In genomic region chr22:39405346-39406085, GRCh38 we compare ENCODE assay signal across 11 cellular contexts. TPM values are rescaled to one million over a fixed set of nuclear protein-coding genes. Genes with fewer than 3 reads are reported as not detected.
A peak's percentile ranks its signal among the peaks of the same experiment; 100 is the strongest.
DNase-seq lines count a peak whose midpoint lies in the region; ATAC-seq and TF ChIP-seq lines count a peak whose summit lies in the region.
"Had no signal": no experiment of that assay in that cellular context is flagged by ENCODE, and none has a peak within 500 bp of the region (broad histone marks: within the 10 kb centered on the region; RNA-seq: fewer than 3 reads in every experiment).

No MANE protein-coding gene starts in this region.

- peaks cover 27% of the 10 kb centered on the region for H3K36me3 Mint-ChIP-seq in activated CD8-positive, alpha-beta memory T cell treated with anti-CD3 and anti-CD28 coated beads, Interleukin-2, amount 10 ng/mL, durations not matched to agents 7 days and 5 days

- peak overlapping the region; percentile 78 for H2AFZ ChIP-seq in fibroblast of lung (ENCODE audit: low read length)

- no peak for TF ChIP-seq POLR2A in tibial nerve (IDR thresholded peaks at IDR 0.05)

- H3K4me3 ChIP-seq in fibroblast of lung (replicated peaks in 1 of 4; ENCODE audit: control extremely low read depth in 1 of 4, insufficient read depth in 1 of 4, low read depth in 3 of 4, low read length in 4 of 4) (peak overlapping the region; percentile 15 to 38 (median 22)), tibial nerve (peak overlapping the region in 3 of 4 donors; percentile 8 to 24 (median 19))

- H3K9me3 ChIP-seq in fibroblast of lung (ENCODE audit: control insufficient read depth, insufficient read depth, low read depth, low read length) (no peaks in the 10 kb centered on the region), tibial nerve (no peaks in the 10 kb centered on the region)

- H3K4me2 ChIP-seq in fibroblast of lung (ENCODE audit: extremely low read depth, insufficient read depth, low read length): peak overlapping the region; percentile 93

- H3K27me3 ChIP-seq in fibroblast of lung (ENCODE audit: control insufficient read depth, insufficient read depth, low read length) (no peaks in the 10 kb centered on the region), tibial nerve (no peaks in the 10 kb centered on the region)

- CTCF ChIA-PET in activated CD8-positive, alpha-beta memory T cell treated with anti-CD3 and anti-CD28 coated beads, Interleukin-2, amount 10 ng/mL, durations not matched to agents 7 days and 5 days (lab: Charles Lee): interaction anchor here (0.7 kb wide), 2 partner anchors 14 to 31 kb away, joined by 3 to 4 read pairs; no protein-coding TSS in a partner anchor

- peaks cover 8% of the 10 kb centered on the region for H3K4me1 ChIP-seq in fibroblast of lung (ENCODE audit: control insufficient read depth, extremely low read depth, insufficient read depth, low read length)
- peaks cover 0 to 97% (median 22%) of the 10 kb centered on the region in 4 donors for H3K4me1 ChIP-seq in tibial nerve

- H4K20me1 ChIP-seq in fibroblast of lung (ENCODE audit: control insufficient read depth, extremely low read depth, insufficient read depth, low read length): no peaks in the 10 kb centered on the region

- H3K27ac ChIP-seq in fibroblast of lung (ENCODE audit: insufficient read depth, low read length) (peak overlapping the region; percentile 80), tibial nerve (peak overlapping the region; percentile 51 to 90 (median 80))

- ATAC-seq in activated CD8-positive, alpha-beta memory T cell treated with anti-CD3 and anti-CD28 coated beads, Interleukin-2, amount 10 ng/mL, durations not matched to agents 7 days and 5 days: no peak
- peak; percentile 92 for ATAC-seq in omental fat pad (ENCODE audit: low FRiP score)
- ATAC-seq in HG03196 (IDR thresholded peaks at IDR 0.05; ENCODE audit: unreplicated experiment): no peak
- ATAC-seq in GM19023 (IDR thresholded peaks at IDR 0.05; ENCODE audit: unreplicated experiment): no peak

- WGBS in tibial nerve, 2 donors: 11 to 19% methylated on average over 28 of the region's 28 CpGs

- H3K4me1 Mint-ChIP-seq in activated CD8-positive, alpha-beta memory T cell treated with anti-CD3 and anti-CD28 coated beads, Interleukin-2, amount 10 ng/mL, durations not matched to agents 7 days and 5 days: peaks cover 41% of the 10 kb centered on the region

- H3K36me3 ChIP-seq in fibroblast of lung (ENCODE audit: control insufficient read depth, insufficient read depth, low read length) (no peaks in the 10 kb centered on the region), tibial nerve (peaks cover 0 to 16% (median 0%) of the 10 kb centered on the region in 3 donors)

- peak in 1 of 2 donors; percentile 81 for TF ChIP-seq EP300 in tibial nerve (IDR thresholded peaks at IDR 0.05)

- H3K9ac ChIP-seq in fibroblast of lung (ENCODE audit: insufficient read depth, low read length): peak overlapping the region; percentile 40

- no peaks in the 10 kb centered on the region for H3K9me3 Mint-ChIP-seq in activated CD8-positive, alpha-beta memory T cell treated with anti-CD3 and anti-CD28 coated beads, Interleukin-2, amount 10 ng/mL, durations not matched to agents 7 days and 5 days (ENCODE audit: low read depth)

- peak in 1 of 2 donors; percentile 31 for TF ChIP-seq CTCF in fibroblast of lung (conservative IDR thresholded peaks at IDR 0.05 in 1 of 2, IDR thresholded peaks at IDR 0.05 in 1 of 2; ENCODE audit: low read depth in 1 of 2, low read length in 2 of 2)
- TF ChIP-seq CTCF in omental fat pad (IDR thresholded peaks at IDR 0.05): no peak
- TF ChIP-seq CTCF in tibial nerve (IDR thresholded peaks at IDR 0.05): peak in 3 of 5 experiments; percentile 8 to 41 (median 22)

- no peak overlapping the region for H3K27ac Mint-ChIP-seq in activated CD8-positive, alpha-beta memory T cell treated with anti-CD3 and anti-CD28 coated beads, Interleukin-2, amount 10 ng/mL, durations not matched to agents 7 days and 5 days

- H3K27me3 Mint-ChIP-seq in activated CD8-positive, alpha-beta memory T cell treated with anti-CD3 and anti-CD28 coated beads, Interleukin-2, amount 10 ng/mL, durations not matched to agents 7 days and 5 days: no peaks in the 10 kb centered on the region
- H3K27me3 Mint-ChIP-seq: B cell had no signal

- DNase-seq in activated CD8-positive, alpha-beta memory T cell treated with anti-CD3 and anti-CD28 coated beads, Interleukin-2, amount 50 U/mL, for 4 hours: peak; percentile 49
- no peak for DNase-seq in activated CD8-positive, alpha-beta memory T cell treated with anti-CD3 and anti-CD28 coated beads, Interleukin-2, amount 10 ng/mL, durations not matched to agents 7 days and 5 days
- DNase-seq in fibroblast of lung (ENCODE audit: low read depth in 2 of 2) (peak; percentile 65 to 85), omental fat pad (ENCODE audit: low spot score) (peak; percentile 37), tibial nerve (ENCODE audit: low spot score in 2 of 2) (no peak), iPS-NIHi11 (ENCODE audit: low spot score) (no peak)
- DNase-seq: erythroblast, NCI-H2107 had no signal

- H3K79me2 ChIP-seq in fibroblast of lung (ENCODE audit: control insufficient read depth, insufficient read depth, low read length): peaks cover 11% of the 10 kb centered on the region

- H3K4me3 Mint-ChIP-seq in activated CD8-positive, alpha-beta memory T cell treated with anti-CD3 and anti-CD28 coated beads, Interleukin-2, amount 10 ng/mL, durations not matched to agents 7 days and 5 days: no peak overlapping the region
- H3K4me3 Mint-ChIP-seq: B cell had no signal

RNA-seq across cellular contexts. Expression of gene TAB1, which starts 5.9 kb away (rescaled TPM):
- total RNA-seq in activated CD8-positive, alpha-beta memory T cell treated with anti-CD3 and anti-CD28 coated beads, Interleukin-2, amount 10 ng/mL, durations not matched to agents 7 days and 5 days: 10 to 100 TPM; 27.7 to 35.2 TPM
- total RNA-seq in fibroblast of lung: 13.1 and 15.7 TPM in 2 replicates
- polyA plus RNA-seq in fibroblast of lung: 13.1 and 14.2 TPM in 2 replicates
- polyA plus RNA-seq in fibroblast of lung (2012): 15.8 and 16.8 TPM in 2 replicates
- polyA minus RNA-seq in fibroblast of lung (ENCODE audit: low replicate concordance): 12.1 and 20.9 TPM in 2 replicates
- 10 to 100 TPM in 3 of 4 donors, 1 to 10 TPM in 1; 7.6 to 14.5 (median 11.1) TPM for total RNA-seq in omental fat pad
- total RNA-seq in tibial nerve: 10 to 100 TPM; 29.7 to 33.7 (median 32.0) TPM

RNA-seq across cellular contexts. Expression of gene MGAT3, which starts 51.3 kb away (rescaled TPM):
- total RNA-seq in activated CD8-positive, alpha-beta memory T cell treated with anti-CD3 and anti-CD28 coated beads, Interleukin-2, amount 10 ng/mL, durations not matched to agents 7 days and 5 days: 1 to 10 TPM in 1 of 2 experiments, under 1 TPM in 1; 0.96 to 3.6 TPM
- total RNA-seq in fibroblast of lung (not detected in 2 replicates), omental fat pad (10 to 100 TPM in 2 of 4 donors, 1 to 10 TPM in 2; 4.1 to 23.5 (median 9.9) TPM), tibial nerve (10 to 100 TPM; 26.2 to 32.7 (median 32.2) TPM)
- polyA plus RNA-seq in fibroblast of lung: 0.09 TPM in 1 of 2 replicates, not detected in the other
- 0.16 TPM in 1 of 2 replicates, not detected in the other for polyA plus RNA-seq in fibroblast of lung (2012)
- polyA minus RNA-seq in fibroblast of lung (ENCODE audit: low replicate concordance): 7.6 TPM in 1 of 2 replicates, not detected in the other

RNA-seq across cellular contexts. Expression of gene SYNGR1, which starts 55.7 kb away (rescaled TPM):
- total RNA-seq in activated CD8-positive, alpha-beta memory T cell treated with anti-CD3 and anti-CD28 coated beads, Interleukin-2, amount 10 ng/mL, durations not matched to agents 7 days and 5 days: 10 to 100 TPM in 1 of 2 experiments, 1 to 10 TPM in 1; 4.2 to 16.0 TPM
- total RNA-seq in fibroblast of lung (7.7 and 13.0 TPM in 2 replicates), omental fat pad (10 to 100 TPM in 2 of 4 donors, 1 to 10 TPM in 2; 4.4 to 11.0 (median 9.9) TPM), tibial nerve (10 to 100 TPM; 21.1 to 32.8 (median 25.5) TPM)
- polyA plus RNA-seq in fibroblast of lung: 12.9 and 13.5 TPM in 2 replicates
- 29.4 and 32.7 TPM in 2 replicates for polyA plus RNA-seq in fibroblast of lung (2012)
- 9.2 and 21.0 TPM in 2 replicates for polyA minus RNA-seq in fibroblast of lung (ENCODE audit: low replicate concordance)

Comparison
In these comparisons a context has a peak if more than half of its experiments do, and no peak if none do; other contexts are left out.
1. DNase-seq: peak in activated CD8-positive, alpha-beta memory T cell treated with anti-CD3 and anti-CD28 coated beads, Interleukin-2, amount 50 U/mL, for 4 hours (single experiment), fibroblast of lung (2 of 2) and omental fat pad (single experiment); none in activated CD8-positive, alpha-beta memory T cell treated with anti-CD3 and anti-CD28 coated beads, Interleukin-2, amount 10 ng/mL, durations not matched to agents 7 days and 5 days (single experiment), tibial nerve (0 of 2) and iPS-NIHi11 (single experiment).
2. CTCF ChIP-seq: peak in tibial nerve (3 of 5); none in omental fat pad (0 of 3).